ENCODE assay signal across 10 cellular contexts in genomic region chr6:69784595-69785377, GRCh38. TPM values are rescaled to one million over a fixed set of nuclear protein-coding genes. Genes with fewer than 3 reads are reported as not detected.
DNase-seq lines count a peak whose midpoint lies in the region; ATAC-seq and TF ChIP-seq lines count a peak whose summit lies in the region.
"Had no signal": no experiment of that assay in that cellular context is flagged by ENCODE, and none has a peak within 500 bp of the region (broad histone marks: within the 10 kb centered on the region; RNA-seq: fewer than 3 reads in every experiment).

No MANE protein-coding gene starts in this region.

- intact Hi-C loops in esophagus muscularis mucosa (cut with DNase I) = no loop called here
- intact Hi-C loops in Calu3 (cut with micrococcal nuclease; ENCODE audit: unreplicated experiment) = no loop called here

- peaks cover 0 to 16% (median 5%) of the 10 kb centered on the region in 4 donors for H3K36me3 ChIP-seq in esophagus muscularis mucosa
- H3K36me3 ChIP-seq: right atrium auricular region had no signal

- no peak for TF ChIP-seq POLR2A in esophagus muscularis mucosa (IDR thresholded peaks at IDR 0.05; ENCODE audit: low read depth)

- TF ChIP-seq CTCF in esophagus muscularis mucosa (IDR thresholded peaks at IDR 0.05) = no peak
- no peak for TF ChIP-seq CTCF in Calu3 (IDR thresholded peaks at IDR 0.05; ENCODE audit: unreplicated experiment)

- BruUV-seq in Calu3 (replicated peaks; lab: Mats Ljungman, UMichigan) = no TSS peak

- H3K27ac Mint-ChIP-seq in Calu3 (ENCODE audit: unreplicated experiment) = no peak overlapping the region

- H3K4me3 Mint-ChIP-seq in Calu3 (ENCODE audit: low read depth, unreplicated experiment) = no peak overlapping the region

- H3K27me3 ChIP-seq in esophagus muscularis mucosa = no peaks in the 10 kb centered on the region
- H3K27me3 ChIP-seq: right atrium auricular region had no signal

- DNase-seq in esophagus muscularis mucosa (ENCODE audit: extremely low spot score) (no peak), dedifferentiated amniotic fluid mesenchymal stem cell (ENCODE audit: extremely low spot score) (no peak), activated gamma-delta T cell (lab: John Stamatoyannopoulos, UW) (no peak), Calu3 (no peak)
- no peak for DNase-seq in activated CD4-positive, alpha-beta T cell treated with anti-CD3 and anti-CD28 coated beads for 1 hour
- DNase-seq: NCI-H187 treated with DMSO at 0.1 percent for 48 hours had no signal

- no peaks in the 10 kb centered on the region for H3K9me3 Mint-ChIP-seq in Calu3 (ENCODE audit: low read depth, unreplicated experiment)

- ATAC-seq in GM18868 (IDR thresholded peaks at IDR 0.05; ENCODE audit: unreplicated experiment) = peak; percentile 93
- peak; percentile 78 for ATAC-seq in GM21723 (IDR thresholded peaks at IDR 0.05; ENCODE audit: unreplicated experiment)
- ATAC-seq in HG03432 (IDR thresholded peaks at IDR 0.05; ENCODE audit: unreplicated experiment) = peak; percentile 77

- no peak overlapping the region for H3K4me3 ChIP-seq in esophagus muscularis mucosa
- H3K4me3 ChIP-seq: right atrium auricular region had no signal

- WGBS in esophagus muscularis mucosa = 73% methylated on average over 3 of the region's 3 CpGs

- no peaks in the 10 kb centered on the region for H3K9me3 ChIP-seq in esophagus muscularis mucosa
- H3K9me3 ChIP-seq: right atrium auricular region had no signal

- H3K36me3 Mint-ChIP-seq in Calu3 (ENCODE audit: insufficient read depth, unreplicated experiment) = no peaks in the 10 kb centered on the region

- no peak for TF ChIP-seq EP300 in esophagus muscularis mucosa (IDR thresholded peaks at IDR 0.05)

- peaks cover 29% of the 10 kb centered on the region for H3K4me1 Mint-ChIP-seq in Calu3 (ENCODE audit: low read depth, unreplicated experiment)

- no peaks in the 10 kb centered on the region for H3K27me3 Mint-ChIP-seq in Calu3 (ENCODE audit: unreplicated experiment)

- CTCF ChIA-PET in Calu3 (lab: Charles Lee) = no interaction called here

- peaks cover 6 to 67% (median 60%) of the 10 kb centered on the region in 4 donors for H3K4me1 ChIP-seq in esophagus muscularis mucosa

- H3K27ac ChIP-seq in esophagus muscularis mucosa (replicated peaks in 1 of 4) = peak overlapping the region; percentile 56 to 75 (median 65)
- H3K27ac ChIP-seq: right atrium auricular region had no signal

RNA-seq across cellular contexts. Expression of gene LMBRD1, which starts 12.0 kb away (rescaled TPM):
- total RNA-seq in esophagus muscularis mucosa (10 to 100 TPM; 36.9 to 52.9 (median 49.5) TPM), Calu3 (2022) (35.7 and 36.6 TPM in 2 replicates)
